In genomic region chrX:46649421-46650260, GRCh38 we compare ENCODE assay signal across 1 cellular context.
TF ChIP-seq lines count a peak whose summit lies in the region.

No MANE protein-coding gene starts in this region.

TF ChIP-seq in GM12878, 131 proteins besides CTCF, POLR2A, EP300 and RAD21 (continued from another document):
- TF ChIP-seq, protein P1, sequence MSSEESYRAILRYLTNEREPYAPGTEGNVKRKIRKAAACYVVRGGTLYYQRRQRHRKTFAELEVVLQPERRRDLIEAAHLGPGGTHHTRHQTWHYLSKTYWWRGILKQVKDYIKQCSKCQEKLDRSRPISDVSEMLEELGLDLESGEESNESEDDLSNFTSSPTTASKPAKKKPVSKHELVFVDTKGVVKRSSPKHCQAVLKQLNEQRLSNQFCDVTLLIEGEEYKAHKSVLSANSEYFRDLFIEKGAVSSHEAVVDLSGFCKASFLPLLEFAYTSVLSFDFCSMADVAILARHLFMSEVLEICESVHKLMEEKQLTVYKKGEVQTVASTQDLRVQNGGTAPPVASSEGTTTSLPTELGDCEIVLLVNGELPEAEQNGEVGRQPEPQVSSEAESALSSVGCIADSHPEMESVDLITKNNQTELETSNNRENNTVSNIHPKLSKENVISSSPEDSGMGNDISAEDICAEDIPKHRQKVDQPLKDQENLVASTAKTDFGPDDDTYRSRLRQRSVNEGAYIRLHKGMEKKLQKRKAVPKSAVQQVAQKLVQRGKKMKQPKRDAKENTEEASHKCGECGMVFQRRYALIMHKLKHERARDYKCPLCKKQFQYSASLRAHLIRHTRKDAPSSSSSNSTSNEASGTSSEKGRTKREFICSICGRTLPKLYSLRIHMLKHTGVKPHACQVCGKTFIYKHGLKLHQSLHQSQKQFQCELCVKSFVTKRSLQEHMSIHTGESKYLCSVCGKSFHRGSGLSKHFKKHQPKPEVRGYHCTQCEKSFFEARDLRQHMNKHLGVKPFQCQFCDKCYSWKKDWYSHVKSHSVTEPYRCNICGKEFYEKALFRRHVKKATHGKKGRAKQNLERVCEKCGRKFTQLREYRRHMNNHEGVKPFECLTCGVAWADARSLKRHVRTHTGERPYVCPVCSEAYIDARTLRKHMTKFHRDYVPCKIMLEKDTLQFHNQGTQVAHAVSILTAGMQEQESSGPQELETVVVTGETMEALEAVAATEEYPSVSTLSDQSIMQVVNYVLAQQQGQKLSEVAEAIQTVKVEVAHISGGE (CRISPR knock-in tag; IDR thresholded peaks at IDR 0.05): no peak
- TF ChIP-seq GABPA (IDR thresholded peaks at IDR 0.05; ENCODE audit: low read depth): no peak
- no peak for TF ChIP-seq RAD51 (IDR thresholded peaks at IDR 0.05)
- TF ChIP-seq, protein P2, sequence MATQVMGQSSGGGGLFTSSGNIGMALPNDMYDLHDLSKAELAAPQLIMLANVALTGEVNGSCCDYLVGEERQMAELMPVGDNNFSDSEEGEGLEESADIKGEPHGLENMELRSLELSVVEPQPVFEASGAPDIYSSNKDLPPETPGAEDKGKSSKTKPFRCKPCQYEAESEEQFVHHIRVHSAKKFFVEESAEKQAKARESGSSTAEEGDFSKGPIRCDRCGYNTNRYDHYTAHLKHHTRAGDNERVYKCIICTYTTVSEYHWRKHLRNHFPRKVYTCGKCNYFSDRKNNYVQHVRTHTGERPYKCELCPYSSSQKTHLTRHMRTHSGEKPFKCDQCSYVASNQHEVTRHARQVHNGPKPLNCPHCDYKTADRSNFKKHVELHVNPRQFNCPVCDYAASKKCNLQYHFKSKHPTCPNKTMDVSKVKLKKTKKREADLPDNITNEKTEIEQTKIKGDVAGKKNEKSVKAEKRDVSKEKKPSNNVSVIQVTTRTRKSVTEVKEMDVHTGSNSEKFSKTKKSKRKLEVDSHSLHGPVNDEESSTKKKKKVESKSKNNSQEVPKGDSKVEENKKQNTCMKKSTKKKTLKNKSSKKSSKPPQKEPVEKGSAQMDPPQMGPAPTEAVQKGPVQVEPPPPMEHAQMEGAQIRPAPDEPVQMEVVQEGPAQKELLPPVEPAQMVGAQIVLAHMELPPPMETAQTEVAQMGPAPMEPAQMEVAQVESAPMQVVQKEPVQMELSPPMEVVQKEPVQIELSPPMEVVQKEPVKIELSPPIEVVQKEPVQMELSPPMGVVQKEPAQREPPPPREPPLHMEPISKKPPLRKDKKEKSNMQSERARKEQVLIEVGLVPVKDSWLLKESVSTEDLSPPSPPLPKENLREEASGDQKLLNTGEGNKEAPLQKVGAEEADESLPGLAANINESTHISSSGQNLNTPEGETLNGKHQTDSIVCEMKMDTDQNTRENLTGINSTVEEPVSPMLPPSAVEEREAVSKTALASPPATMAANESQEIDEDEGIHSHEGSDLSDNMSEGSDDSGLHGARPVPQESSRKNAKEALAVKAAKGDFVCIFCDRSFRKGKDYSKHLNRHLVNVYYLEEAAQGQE (IDR thresholded peaks at IDR 0.05; ENCODE audit: low read depth, low read length): no peak
- TF ChIP-seq USF2 (IDR thresholded peaks at IDR 0.05; ENCODE audit: borderline replicate concordance, low read depth, low read length): no peak
- TF ChIP-seq RBBP5 (conservative IDR thresholded peaks at IDR 0.05): no peak
- no peak for TF ChIP-seq ATF7 (IDR thresholded peaks at IDR 0.05; ENCODE audit: low read depth)
- TF ChIP-seq, protein P3, sequence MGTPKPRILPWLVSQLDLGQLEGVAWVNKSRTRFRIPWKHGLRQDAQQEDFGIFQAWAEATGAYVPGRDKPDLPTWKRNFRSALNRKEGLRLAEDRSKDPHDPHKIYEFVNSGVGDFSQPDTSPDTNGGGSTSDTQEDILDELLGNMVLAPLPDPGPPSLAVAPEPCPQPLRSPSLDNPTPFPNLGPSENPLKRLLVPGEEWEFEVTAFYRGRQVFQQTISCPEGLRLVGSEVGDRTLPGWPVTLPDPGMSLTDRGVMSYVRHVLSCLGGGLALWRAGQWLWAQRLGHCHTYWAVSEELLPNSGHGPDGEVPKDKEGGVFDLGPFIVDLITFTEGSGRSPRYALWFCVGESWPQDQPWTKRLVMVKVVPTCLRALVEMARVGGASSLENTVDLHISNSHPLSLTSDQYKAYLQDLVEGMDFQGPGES (IDR thresholded peaks at IDR 0.05): no peak
- TF ChIP-seq ZNF622 (IDR thresholded peaks at IDR 0.05): no peak
- no peak for TF ChIP-seq IKZF1 (conservative IDR thresholded peaks at IDR 0.05)
- TF ChIP-seq PBX3 (IDR thresholded peaks at IDR 0.05; ENCODE audit: insufficient replicate concordance, low read depth, low read length): no peak
- no peak for TF ChIP-seq MYB (IDR thresholded peaks at IDR 0.05; ENCODE audit: borderline replicate concordance, low read depth, low read length)
